ENCODE assay signal across 15 cellular contexts in genomic region chrX:51487960-51488267, GRCh38. TPM values are rescaled to one million over a fixed set of nuclear protein-coding genes. Genes with fewer than 3 reads are reported as not detected.
A peak's percentile ranks its signal among the peaks of the same experiment; 100 is the strongest.
DNase-seq lines count a peak whose midpoint lies in the region; ATAC-seq and TF ChIP-seq lines count a peak whose summit lies in the region.
"Had no signal": no experiment of that assay in that cellular context is flagged by ENCODE, and none has a peak within 500 bp of the region (broad histone marks: within the 10 kb centered on the region; RNA-seq: fewer than 3 reads in every experiment).

No MANE protein-coding gene starts in this region.

- no peak for DNase-seq in HCT116 (ENCODE audit: low read depth, low spot score)
- no peak for DNase-seq in SK-N-MC (ENCODE audit: low read depth, low spot score)
- DNase-seq in fibroblast of peridontal ligament (ENCODE audit: extremely low read depth): peak; percentile 24
- DNase-seq in activated naive CD8-positive, alpha-beta T cell treated with anti-CD3 and anti-CD28 coated beads for 36 hours: no peak
- no peak for DNase-seq in activated naive CD4-positive, alpha-beta T cell (lab: John Stamatoyannopoulos, UW)
- no peak for DNase-seq in NCI-H2107 treated with DMSO at 0.1 percent for 48 hours (lab: John Stamatoyannopoulos, UW; ENCODE audit: unreplicated experiment)
- DNase-seq in stimulated activated CD8-positive, alpha-beta memory T cell treated with anti-CD3 and anti-CD28 coated beads, Interleukin-4, amount 100 ng/mL, for 48 hours: no peak
- DNase-seq: C1 segment of cervical spinal cord, NCI-H1930, Peyer's patch had no signal

- no peaks in the 10 kb centered on the region for H3K9me3 ChIP-seq in HCT116 (ENCODE audit: control insufficient read depth in 1 of 2, insufficient read depth in 1 of 2, low read depth in 1 of 2, low read length in 2 of 2)
- no peaks in the 10 kb centered on the region for H3K9me3 ChIP-seq in SK-N-MC (ENCODE audit: low read depth, low read length)
- H3K9me3 ChIP-seq: neutrophil, Peyer's patch had no signal

- TF ChIP-seq POLR2A in HCT116 (IDR thresholded peaks at IDR 0.05; ENCODE audit: borderline replicate concordance, extremely low read depth, insufficient read depth, insufficient read length): no peak

- H3K36me3 Mint-ChIP-seq in activated naive CD8-positive, alpha-beta T cell treated with anti-CD3 and anti-CD28 coated beads for 36 hours: no peaks in the 10 kb centered on the region
- H3K36me3 Mint-ChIP-seq: activated naive CD4-positive, alpha-beta T cell treated with anti-CD3 and anti-CD28 coated beads, Interleukin-2, amount 50 U/mL, for 24 hours had no signal

- peak overlapping the region; percentile 35 for H2AFZ ChIP-seq in HCT116 (ENCODE audit: low read depth, low read length, poor library complexity, severe bottlenecking)

- H4K20me1 ChIP-seq in HCT116 (ENCODE audit: insufficient read depth): no peaks in the 10 kb centered on the region

- no peaks in the 10 kb centered on the region for H3K79me2 ChIP-seq in HCT116 (ENCODE audit: insufficient read depth, low read length)

- H3K27ac ChIP-seq in 22Rv1 (no peak overlapping the region), HCT116 (ENCODE audit: low read depth, low read length) (no peak overlapping the region), SK-N-MC (peak overlapping the region; percentile 69)
- H3K27ac ChIP-seq: neutrophil, Peyer's patch had no signal

- H3K4me1 ChIP-seq in HCT116 (ENCODE audit: control insufficient read depth in 1 of 2, insufficient read depth in 2 of 2, low read length in 2 of 2): peaks cover 0 to 4% of the 10 kb centered on the region in 2 experiments; a peak in 1 of 4 replicates
- H3K4me1 ChIP-seq: Peyer's patch had no signal

- POLR2A ChIA-PET in HCT116 (lab: Charles Lee): no interaction called here

- no peak overlapping the region for H3K4me2 ChIP-seq in HCT116 (ENCODE audit: low read length)

- intact Hi-C loops in HCT116 (cut with micrococcal nuclease): no loop called here

- CTCF ChIA-PET in HCT116 (lab: Charles Lee): interaction anchor here (0.8 to 2.0 kb wide), 4 partner anchors 9 to 339 kb away, joined by 3 to 8 read pairs (median 3); no protein-coding TSS in a partner anchor

- H3K4me1 Mint-ChIP-seq in activated naive CD8-positive, alpha-beta T cell treated with anti-CD3 and anti-CD28 coated beads for 36 hours: no peaks in the 10 kb centered on the region
- H3K4me1 Mint-ChIP-seq: activated naive CD4-positive, alpha-beta T cell treated with anti-CD3 and anti-CD28 coated beads, Interleukin-2, amount 50 U/mL, for 24 hours had no signal

- no peak overlapping the region for H3K27ac Mint-ChIP-seq in activated naive CD8-positive, alpha-beta T cell treated with anti-CD3 and anti-CD28 coated beads for 36 hours
- H3K27ac Mint-ChIP-seq: activated T-cell treated with anti-CD3 and anti-CD28 coated beads, Interleukin-2, amount 50 U/mL, for 72 hours; brain had no signal

- H3K27me3 ChIP-seq in HCT116 (ENCODE audit: insufficient read depth, low read length): no peaks in the 10 kb centered on the region
- H3K27me3 ChIP-seq: Peyer's patch had no signal

- no peak overlapping the region for H3K4me3 ChIP-seq in HCT116 (replicated peaks in 1 of 2; ENCODE audit: low read depth in 1 of 2, low read length in 2 of 2)
- H3K4me3 ChIP-seq in SK-N-MC: no peak overlapping the region
- H3K4me3 ChIP-seq: Peyer's patch had no signal

- peak; percentile 25; the same call in 1 of the 2 replicates for ATAC-seq in HCT116

- no peak overlapping the region for H3K4me3 Mint-ChIP-seq in activated naive CD8-positive, alpha-beta T cell treated with anti-CD3 and anti-CD28 coated beads for 36 hours
- H3K4me3 Mint-ChIP-seq: activated naive CD4-positive, alpha-beta T cell treated with anti-CD3 and anti-CD28 coated beads, Interleukin-2, amount 50 U/mL, for 24 hours; activated T-cell treated with anti-CD3 and anti-CD28 coated beads, Interleukin-2, amount 50 U/mL, for 72 hours; brain had no signal

- RAD21 ChIA-PET in HCT116 (lab: Charles Lee; ENCODE audit: low non-redundant PET in 1 of 2, low total read pairs in 2 of 2, uncharacterized antibody in 2 of 2, unreplicated experiment in 2 of 2): no interaction called here

- H3K9ac ChIP-seq in HCT116 (ENCODE audit: low read length) (no peak overlapping the region), SK-N-MC (ENCODE audit: insufficient read length) (no peak overlapping the region)

- BruUV-seq in HCT116 (replicated peaks; lab: Mats Ljungman, UMichigan): no TSS peak

- TF ChIP-seq RAD21 in HCT116 (IDR thresholded peaks at IDR 0.05; ENCODE audit: low read depth): no peak

- no peaks in the 10 kb centered on the region for H3K9me2 ChIP-seq in HCT116 (ENCODE audit: insufficient read depth)

- no peaks in the 10 kb centered on the region for H3K36me3 ChIP-seq in HCT116 (ENCODE audit: control insufficient read depth in 1 of 2, insufficient read depth in 2 of 2, low read length in 2 of 2)
- H3K36me3 ChIP-seq in SK-N-MC (ENCODE audit: insufficient read depth, low read length): peaks cover 33% of the 10 kb centered on the region
- H3K36me3 ChIP-seq: neutrophil, Peyer's patch had no signal

- TF ChIP-seq CTCF in 22Rv1 (IDR thresholded peaks at IDR 0.05) (peak; percentile 23; the same call in 1 of the 2 replicates), HCT116 (IDR thresholded peaks at IDR 0.05 in 2 of 3, conservative IDR thresholded peaks at IDR 0.05 in 1 of 3; ENCODE audit: borderline replicate concordance in 1 of 3, insufficient read depth in 1 of 3, low read depth in 2 of 3, low read length in 2 of 3) (no peak)

- no peaks in the 10 kb centered on the region for H3K27me3 Mint-ChIP-seq in activated naive CD8-positive, alpha-beta T cell treated with anti-CD3 and anti-CD28 coated beads for 36 hours
- H3K27me3 Mint-ChIP-seq: activated naive CD4-positive, alpha-beta T cell treated with anti-CD3 and anti-CD28 coated beads, Interleukin-2, amount 50 U/mL, for 24 hours; brain had no signal

- H3K9me3 Mint-ChIP-seq in activated naive CD8-positive, alpha-beta T cell treated with anti-CD3 and anti-CD28 coated beads for 36 hours: no peaks in the 10 kb centered on the region
- H3K9me3 Mint-ChIP-seq: activated naive CD4-positive, alpha-beta T cell treated with anti-CD3 and anti-CD28 coated beads, Interleukin-2, amount 50 U/mL, for 24 hours; activated T-cell treated with anti-CD3 and anti-CD28 coated beads, Interleukin-2, amount 50 U/mL, for 72 hours had no signal

TF ChIP-seq in HCT116, 20 proteins besides CTCF, POLR2A, EP300 and RAD21:
- TF ChIP-seq EGR1 (IDR thresholded peaks at IDR 0.05; ENCODE audit: low read depth) (no peak), SRF (IDR thresholded peaks at IDR 0.05; ENCODE audit: low read depth) (no peak), ZBTB33 (IDR thresholded peaks at IDR 0.05; ENCODE audit: extremely low read depth, insufficient replicate concordance, low read length) (no peak), TCF7L2 (IDR thresholded peaks at IDR 0.05; ENCODE audit: borderline replicate concordance, extremely low read depth, insufficient read depth, insufficient read length) (no peak), FOSL1 (IDR thresholded peaks at IDR 0.05; ENCODE audit: low read depth) (no peak), POLR2AphosphoS5 (IDR thresholded peaks at IDR 0.05; ENCODE audit: low read depth, low read length) (no peak), ZNF274 (IDR thresholded peaks at IDR 0.05; ENCODE audit: low read depth, low read length) (no peak), SIN3A (IDR thresholded peaks at IDR 0.05; ENCODE audit: low read depth) (no peak), MAX (IDR thresholded peaks at IDR 0.05) (no peak), ELF1 (IDR thresholded peaks at IDR 0.05; ENCODE audit: borderline replicate concordance, low read depth) (no peak), EZH2 (IDR thresholded peaks at IDR 0.05) (no peak)

RNA-seq across cellular contexts. Expression of gene NUDT11, which starts 8.5 kb away (rescaled TPM):
- total RNA-seq in HCT116 (2021; ENCODE audit: unreplicated experiment): not detected
- not detected in 2 replicates for polyA plus RNA-seq in HCT116 (2012)
- total RNA-seq in activated naive CD8-positive, alpha-beta T cell treated with anti-CD3 and anti-CD28 coated beads for 36 hours: 1 to 10 TPM; 3.2 to 3.9 TPM
